ENCODE assay signal across 10 cellular contexts in the genomic region with DNA sequence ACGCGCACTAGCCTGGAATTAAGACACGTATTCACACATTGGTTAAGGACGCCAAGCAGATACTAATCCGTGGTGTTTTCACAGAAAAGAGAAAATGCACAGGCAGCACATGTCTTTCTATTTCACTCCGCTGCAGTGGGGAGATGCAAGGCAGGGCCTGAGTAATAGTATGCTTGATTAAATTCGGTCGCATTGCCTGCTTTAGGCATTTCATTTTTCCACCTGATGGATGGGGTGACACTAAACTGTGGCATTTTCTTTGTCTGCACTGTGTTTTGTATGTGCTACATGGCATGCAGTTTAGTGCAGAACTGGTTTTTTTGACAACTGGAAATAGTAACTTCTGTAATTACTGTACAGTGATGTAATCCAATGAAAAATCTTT.
A peak's percentile ranks its signal among the peaks of the same experiment; 100 is the strongest.
DNase-seq lines count a peak whose midpoint lies in the region; ATAC-seq and TF ChIP-seq lines count a peak whose summit lies in the region.
"Had no signal": no experiment of that assay in that cellular context is flagged by ENCODE, and none has a peak within 500 bp of the region (broad histone marks: within the 10 kb centered on the region; RNA-seq: fewer than 3 reads in every experiment).

No MANE protein-coding gene starts in this region.

- H3K27me3 Mint-ChIP-seq in T-helper 1 cell treated with Interleukin-12 subunit alpha and Interleukin-12 subunit beta and Interleukin-4 antibody, amounts not matched to agents 30 μg/mL and 1 μg/mL, for 36 hours (ENCODE audit: low read depth), result peaks cover 20% of the 10 kb centered on the region

- H3K4me3 Mint-ChIP-seq in T-helper 1 cell treated with Interleukin-12 subunit alpha and Interleukin-12 subunit beta and Interleukin-4 antibody, amounts not matched to agents 30 μg/mL and 1 μg/mL, for 36 hours, result peak overlapping the region; percentile 17
- H3K4me3 Mint-ChIP-seq: central memory CD8-positive, alpha-beta T cell had no signal

- no peak overlapping the region for H3K27ac ChIP-seq in subcutaneous abdominal adipose tissue (ENCODE audit: low read depth, low read length)

- no peaks in the 10 kb centered on the region for H3K9me3 Mint-ChIP-seq in T-helper 1 cell treated with Interleukin-12 subunit alpha and Interleukin-12 subunit beta and Interleukin-4 antibody, amounts not matched to agents 30 μg/mL and 1 μg/mL, for 36 hours

- in situ Hi-C loops in astrocyte of the cerebellum (cut with HindIII; ENCODE audit: low sequenced_read_pairs), result no loop called here

- peaks cover 0 to 14% (median 10%) of the 10 kb centered on the region in 5 donors for H3K4me1 ChIP-seq in subcutaneous abdominal adipose tissue (ENCODE audit: control insufficient read depth in 5 of 5, insufficient read depth in 5 of 5, low read length in 5 of 5)

- DNase-seq in T-helper 1 cell, result no peak
- DNase-seq in astrocyte of the cerebellum (ENCODE audit: low read depth), result no peak
- DNase-seq in kidney epithelial cell (ENCODE audit: low read depth), result no peak
- no peak for DNase-seq in stimulated activated CD4-positive, alpha-beta T cell treated with anti-CD3 and anti-CD28 coated beads, Interleukin-15, amount 100 ng/mL, for 24 hours
- no peak for DNase-seq in NCI-H2196 treated with DMSO at 0.1 percent for 48 hours (lab: John Stamatoyannopoulos, UW; ENCODE audit: unreplicated experiment)
- DNase-seq: activated CD8-positive, alpha-beta memory T cell treated with anti-CD3 and anti-CD28 coated beads for 24 hours had no signal

- no peaks in the 10 kb centered on the region for H3K36me3 ChIP-seq in kidney epithelial cell (ENCODE audit: control insufficient read depth, insufficient read depth, low read length)
- no peaks in the 10 kb centered on the region for H3K36me3 ChIP-seq in subcutaneous abdominal adipose tissue (ENCODE audit: control insufficient read depth in 5 of 5, insufficient read depth in 5 of 5, low read length in 5 of 5)

- H3K4me3 ChIP-seq in astrocyte of the cerebellum (ENCODE audit: low read depth, low read length), result peak overlapping the region; percentile 43
- H3K4me3 ChIP-seq in kidney epithelial cell (ENCODE audit: low read depth, low read length), result peak overlapping the region; percentile 33
- peak overlapping the region in 4 of 5 donors; percentile 45 to 62 (median 60) for H3K4me3 ChIP-seq in subcutaneous abdominal adipose tissue (ENCODE audit: low read depth in 1 of 5, low read length in 5 of 5)

- H3K36me3 Mint-ChIP-seq in T-helper 1 cell treated with Interleukin-12 subunit alpha and Interleukin-12 subunit beta and Interleukin-4 antibody, amounts not matched to agents 30 μg/mL and 1 μg/mL, for 36 hours (ENCODE audit: low read depth), result no peaks in the 10 kb centered on the region

- no peaks in the 10 kb centered on the region for H3K27me3 ChIP-seq in kidney epithelial cell (ENCODE audit: control insufficient read depth, insufficient read depth, low read length)
- peaks cover 0 to 12% (median 7%) of the 10 kb centered on the region in 5 donors for H3K27me3 ChIP-seq in subcutaneous abdominal adipose tissue (ENCODE audit: control insufficient read depth in 5 of 5, insufficient read depth in 4 of 5, low read length in 5 of 5)

- peaks cover 8% of the 10 kb centered on the region for H3K4me1 Mint-ChIP-seq in T-helper 1 cell treated with Interleukin-12 subunit alpha and Interleukin-12 subunit beta and Interleukin-4 antibody, amounts not matched to agents 30 μg/mL and 1 μg/mL, for 36 hours (ENCODE audit: low read depth)

- no peak for TF ChIP-seq CTCF in astrocyte of the cerebellum (IDR thresholded peaks at IDR 0.05; ENCODE audit: low read depth, low read length, missing control alignments)
- TF ChIP-seq CTCF in kidney epithelial cell (IDR thresholded peaks at IDR 0.05; ENCODE audit: insufficient read depth, low read length, poor library complexity, severe bottlenecking), result no peak

- H3K9ac ChIP-seq in subcutaneous abdominal adipose tissue (ENCODE audit: low read length in 5 of 5), result peak overlapping the region in 1 of 5 donors; percentile 46

- ATAC-seq in HG03378 (IDR thresholded peaks at IDR 0.05; ENCODE audit: unreplicated experiment), result no peak

- no peak overlapping the region for H3K27ac Mint-ChIP-seq in T-helper 1 cell treated with Interleukin-12 subunit alpha and Interleukin-12 subunit beta and Interleukin-4 antibody, amounts not matched to agents 30 μg/mL and 1 μg/mL, for 36 hours

- H3K9me3 ChIP-seq in subcutaneous abdominal adipose tissue (ENCODE audit: control insufficient read depth in 5 of 5, low read length in 5 of 5), result no peaks in the 10 kb centered on the region
